Comparison of ENCODE assay signal across 23 cellular contexts in genomic region chr10:53667063-53667462, GRCh38.
DNase-seq lines count a peak whose midpoint lies in the region; FAIRE-seq and TF ChIP-seq lines count a peak whose summit lies in the region.
"Had no signal": no experiment of that assay in that cellular context is flagged by ENCODE, and none has a peak within 500 bp of the region (broad histone marks: within the 10 kb centered on the region; RNA-seq: fewer than 3 reads in every experiment).

No MANE protein-coding gene starts in this region.

- dilution Hi-C loops in keratinocyte (cut with MboI; ENCODE audit: extremely low pct_ligation_motif_present, low sequenced_read_pairs): no loop called here

- H3K14ac ChIP-seq in trophoblast cell (ENCODE audit: low read length): no peak overlapping the region

- H4K12ac ChIP-seq in trophoblast cell (ENCODE audit: low read depth, low read length): no peak overlapping the region

- no peak overlapping the region for H3K18ac ChIP-seq in trophoblast cell (ENCODE audit: low read length)

- DNase-seq in bronchial epithelial cell (ENCODE audit: low read depth): peak; percentile 73
- DNase-seq in epithelial cell of esophagus (ENCODE audit: low read depth): peak; percentile 85
- DNase-seq in keratinocyte (ENCODE audit: low read depth, low spot score): peak; percentile 28
- DNase-seq in trophoblast cell: no peak
- DNase-seq in stomach: no peak
- DNase-seq in activated effector memory CD4-positive, alpha-beta T cell treated with anti-CD3 and anti-CD28 coated beads, Interleukin-2, amount 50 U/mL, for 16 hours: no peak
- DNase-seq in islet precursor cell: no peak
- DNase-seq in activated T-cell treated with anti-CD3 and anti-CD28 coated beads, Interleukin-2, amount 50 U/mL, for 24 hours: no peak
- DNase-seq: ACHN; BE2C; C1 segment of cervical spinal cord; CD4-positive, CD25-positive, alpha-beta regulatory T cell; CD8-positive, alpha-beta memory T cell; COR-L47; DMS 273 treated with DMSO at 0.1 percent for 48 hours; DMS53; DND-41; EL; GM23248 had no signal

- no peak overlapping the region for H2AK5ac ChIP-seq in trophoblast cell (ENCODE audit: low read length)

- H2BK120ac ChIP-seq in trophoblast cell (ENCODE audit: insufficient read depth, low read length, poor library complexity): no peak overlapping the region

- no peaks in the 10 kb centered on the region for H4K20me1 ChIP-seq in keratinocyte (ENCODE audit: control insufficient read depth, extremely low read depth, insufficient read depth, low read length)

- H4K91ac ChIP-seq in trophoblast cell (ENCODE audit: low read depth, low read length): no peak overlapping the region

- peak overlapping the region; percentile 42 for H4K8ac ChIP-seq in trophoblast cell (ENCODE audit: low read depth, low read length)

- no peak overlapping the region for H2BK5ac ChIP-seq in trophoblast cell (ENCODE audit: low read depth, low read length, poor library complexity)

- H3K9me3 ChIP-seq in keratinocyte (ENCODE audit: control insufficient read depth, low read depth, low read length): peaks cover 6% of the 10 kb centered on the region
- peaks cover 14% of the 10 kb centered on the region for H3K9me3 ChIP-seq in trophoblast cell (ENCODE audit: insufficient read depth, low read depth, low read length)
- H3K9me3 ChIP-seq in stomach: peaks cover 0 to 28% (median 17%) of the 10 kb centered on the region in 4 donors
- H3K9me3 ChIP-seq: BE2C had no signal

- H3K36me3 Mint-ChIP-seq in activated T-cell treated with anti-CD3 and anti-CD28 coated beads, Interleukin-2, amount 50 U/mL, for 24 hours (ENCODE audit: low read depth): no peaks in the 10 kb centered on the region
- H3K36me3 Mint-ChIP-seq: CD4-positive, CD25-positive, alpha-beta regulatory T cell; CD8-positive, alpha-beta memory T cell had no signal

- no peak for TF ChIP-seq EP300 in stomach (IDR thresholded peaks at IDR 0.05)

- FAIRE-seq in bronchial epithelial cell (lab: Jason Lieb, UNC) (no peak), keratinocyte (lab: Jason Lieb, UNC) (no peak)
- FAIRE-seq: A204.1, G401.6, GM12891, H54 had no signal

- H3K27me3 Mint-ChIP-seq in activated T-cell treated with anti-CD3 and anti-CD28 coated beads, Interleukin-2, amount 50 U/mL, for 24 hours: no peaks in the 10 kb centered on the region
- H3K27me3 Mint-ChIP-seq: CD4-positive, CD25-positive, alpha-beta regulatory T cell; CD8-positive, alpha-beta memory T cell had no signal

- H3K9me3 Mint-ChIP-seq in activated T-cell treated with anti-CD3 and anti-CD28 coated beads, Interleukin-2, amount 50 U/mL, for 24 hours: peaks cover 10% of the 10 kb centered on the region

- no peak overlapping the region for H3K4me2 ChIP-seq in keratinocyte (ENCODE audit: control insufficient read depth, extremely low read depth, insufficient read depth, low read depth, low read length)
- H3K4me2 ChIP-seq in trophoblast cell (ENCODE audit: low read length): no peak overlapping the region

- intact Hi-C loops in stomach (cut with DNase I; ENCODE audit: low total_unique reads): no loop called here

- H3K4ac ChIP-seq in trophoblast cell (ENCODE audit: low read depth, low read length): no peak overlapping the region

- no peak overlapping the region for H3K27ac Mint-ChIP-seq in activated T-cell treated with anti-CD3 and anti-CD28 coated beads, Interleukin-2, amount 50 U/mL, for 24 hours
- H3K27ac Mint-ChIP-seq: CD4-positive, CD25-positive, alpha-beta regulatory T cell; CD8-positive, alpha-beta memory T cell had no signal

- H3K4me1 ChIP-seq in keratinocyte (ENCODE audit: control insufficient read depth, extremely low read depth, insufficient read depth, low read length) (no peaks in the 10 kb centered on the region), trophoblast cell (ENCODE audit: control insufficient read depth in 1 of 2, insufficient read depth in 2 of 2, low read length in 2 of 2) (no peaks in the 10 kb centered on the region), stomach (peaks cover 0 to 7% (median 6%) of the 10 kb centered on the region in 4 donors)
- H3K4me1 ChIP-seq: BE2C had no signal

- TF ChIP-seq CTCF in bronchial epithelial cell (IDR thresholded peaks at IDR 0.05; ENCODE audit: insufficient read depth, low read length, severe bottlenecking) (no peak), epithelial cell of esophagus (IDR thresholded peaks at IDR 0.05; ENCODE audit: insufficient read depth, low read depth, low read length, missing control alignments) (no peak), keratinocyte (optimal IDR thresholded peaks at IDR 0.05 in 1 of 3, IDR thresholded peaks at IDR 0.05 in 1 of 3, conservative IDR thresholded peaks at IDR 0.05 in 1 of 3; ENCODE audit: extremely low read depth in 1 of 3, insufficient read depth in 2 of 3, low read length in 3 of 3) (no peak), stomach (IDR thresholded peaks at IDR 0.05) (no peak)

- H3K27ac ChIP-seq in keratinocyte (ENCODE audit: control insufficient read depth, insufficient read depth, low read length) (no peak overlapping the region), trophoblast cell (ENCODE audit: low read depth, low read length) (no peak overlapping the region), stomach (no peak overlapping the region)
- H3K27ac ChIP-seq: GM23248 had no signal

- no peak overlapping the region for H3K4me3 Mint-ChIP-seq in activated T-cell treated with anti-CD3 and anti-CD28 coated beads, Interleukin-2, amount 50 U/mL, for 24 hours
- H3K4me3 Mint-ChIP-seq: CD4-positive, CD25-positive, alpha-beta regulatory T cell; CD8-positive, alpha-beta memory T cell had no signal

- H2BK12ac ChIP-seq in trophoblast cell (ENCODE audit: low read length): no peak overlapping the region

- no peaks in the 10 kb centered on the region for H3K4me1 Mint-ChIP-seq in activated T-cell treated with anti-CD3 and anti-CD28 coated beads, Interleukin-2, amount 50 U/mL, for 24 hours (ENCODE audit: low read depth)
- H3K4me1 Mint-ChIP-seq: CD4-positive, CD25-positive, alpha-beta regulatory T cell; CD8-positive, alpha-beta memory T cell had no signal

- H3K9ac ChIP-seq in keratinocyte (ENCODE audit: control insufficient read depth, extremely low read depth, insufficient read depth, low read length): no peak overlapping the region
- H3K9ac ChIP-seq in trophoblast cell (ENCODE audit: low read length): no peak overlapping the region
- H3K9ac ChIP-seq: GM23248 had no signal

- H3K9me1 ChIP-seq in keratinocyte (ENCODE audit: control insufficient read depth, extremely low read depth, insufficient read depth, low read length): no peaks in the 10 kb centered on the region

- H3K36me3 ChIP-seq in bronchial epithelial cell (ENCODE audit: control insufficient read depth, insufficient read depth, low read length) (no peaks in the 10 kb centered on the region), keratinocyte (ENCODE audit: control insufficient read depth in 2 of 2, extremely low read depth in 1 of 2, insufficient read depth in 2 of 2, low read length in 2 of 2) (no peaks in the 10 kb centered on the region), trophoblast cell (ENCODE audit: control insufficient read depth in 1 of 2, insufficient read depth in 2 of 2, low read length in 2 of 2) (peaks cover 0 to 4% of the 10 kb centered on the region in 2 experiments), stomach (no peaks in the 10 kb centered on the region)
- H3K36me3 ChIP-seq: BE2C had no signal

- WGBS in trophoblast cell (ENCODE audit: extremely low coverage, insufficient coverage, insufficient read length): no CpG with 5 or more reads among the region's 2 CpGs
- 75 to 97% (median 91%) methylated on average over 2 of the region's 2 CpGs for WGBS in stomach, 5 donors

- H3K27me3 ChIP-seq in bronchial epithelial cell (ENCODE audit: control insufficient read depth, insufficient read depth, low read length): no peaks in the 10 kb centered on the region
- no peaks in the 10 kb centered on the region for H3K27me3 ChIP-seq in keratinocyte (ENCODE audit: control insufficient read depth, extremely low read depth, insufficient read depth, low read length)
- H3K27me3 ChIP-seq in trophoblast cell (ENCODE audit: insufficient read depth, low read length): no peaks in the 10 kb centered on the region
- H3K27me3 ChIP-seq in stomach: no peaks in the 10 kb centered on the region
- H3K27me3 ChIP-seq: BE2C had no signal

- no peak for TF ChIP-seq POLR2A in stomach (IDR thresholded peaks at IDR 0.05)

- H3K23ac ChIP-seq in trophoblast cell (ENCODE audit: low read length): no peak overlapping the region

- H3K4me3 ChIP-seq in bronchial epithelial cell (ENCODE audit: low read depth, low read length): no peak overlapping the region
- H3K4me3 ChIP-seq in epithelial cell of esophagus (ENCODE audit: low read length): no peak overlapping the region
- no peak overlapping the region for H3K4me3 ChIP-seq in keratinocyte (ENCODE audit: control insufficient read depth in 2 of 3, extremely low read depth in 1 of 3, insufficient read depth in 2 of 3, low read depth in 1 of 3, low read length in 3 of 3)
- H3K4me3 ChIP-seq in trophoblast cell (ENCODE audit: low read depth, low read length): no peak overlapping the region
- no peak overlapping the region for H3K4me3 ChIP-seq in stomach
- H3K4me3 ChIP-seq: GM23248 had no signal

- H3K79me2 ChIP-seq in keratinocyte (ENCODE audit: control insufficient read depth, insufficient read depth, low read length) (no peaks in the 10 kb centered on the region), trophoblast cell (ENCODE audit: control insufficient read depth, insufficient read depth, low read length, poor library complexity) (no peaks in the 10 kb centered on the region)

- H2AFZ ChIP-seq in keratinocyte (ENCODE audit: control insufficient read depth, low read length): no peak overlapping the region
- no peak overlapping the region for H2AFZ ChIP-seq in trophoblast cell (ENCODE audit: insufficient read depth, low read length, poor library complexity)
- H2AFZ ChIP-seq: GM23248 had no signal

- H3K79me1 ChIP-seq in trophoblast cell (ENCODE audit: low read length): no peaks in the 10 kb centered on the region

Comparison
In these comparisons a context has a peak if more than half of its experiments do, and no peak if none do; other contexts are left out.
1. DNase-seq: peak in bronchial epithelial cell (single experiment), epithelial cell of esophagus (single experiment) and keratinocyte (single experiment); none in trophoblast cell (0 of 2), stomach (single experiment), activated effector memory CD4-positive, alpha-beta T cell treated with anti-CD3 and anti-CD28 coated beads, Interleukin-2, amount 50 U/mL, for 16 hours (single experiment), islet precursor cell (single experiment) and activated T-cell treated with anti-CD3 and anti-CD28 coated beads, Interleukin-2, amount 50 U/mL, for 24 hours (single experiment).